ENCODE assay signal across 1 cellular context in genomic region chr11:62680825-62681240, GRCh38.
TF ChIP-seq lines count a peak whose summit lies in the region.

No MANE protein-coding gene starts in this region.

TF ChIP-seq in liver, 16 proteins besides CTCF, POLR2A, EP300 and RAD21 (continued from another document):
- TF ChIP-seq ZBTB33 (IDR thresholded peaks at IDR 0.05) (no peak), EGR1 (IDR thresholded peaks at IDR 0.05; ENCODE audit: low read depth in 2 of 2) (no peak)
